18 cellular contexts compared by ENCODE assay signal in the genomic region with DNA sequence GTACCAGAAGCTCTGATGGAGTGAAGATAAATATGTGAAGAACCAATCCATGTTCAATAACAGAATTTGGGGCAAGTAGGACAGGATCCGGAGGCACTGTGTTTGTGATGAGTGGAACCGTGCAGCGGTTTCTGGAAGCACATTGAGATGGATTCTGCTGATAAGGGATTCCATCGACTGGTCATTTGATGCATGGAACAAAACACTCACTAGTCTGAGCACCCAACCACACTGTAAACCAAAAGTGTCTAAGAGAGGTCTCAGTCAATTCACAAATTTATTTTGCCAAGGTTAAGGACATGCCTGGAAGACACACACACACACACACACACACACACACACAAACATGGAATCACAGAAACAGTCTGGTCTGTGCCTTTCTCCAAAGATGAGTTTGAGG.
"Had no signal": no experiment of that assay in that cellular context is flagged by ENCODE, and none has a peak within 500 bp of the region (broad histone marks: within the 10 kb centered on the region; RNA-seq: fewer than 3 reads in every experiment).

No MANE protein-coding gene starts in this region.

- H3K9me3 ChIP-seq: tibial nerve, vagina had no signal

- H3K27ac ChIP-seq: tibial nerve, vagina, VCaP had no signal

- H3K36me3 Mint-ChIP-seq: activated naive CD4-positive, alpha-beta T cell treated with anti-CD3 and anti-CD28 coated beads, Interleukin-2, amount 50 U/mL, for 24 hours; mesothelial cell of epicardium had no signal

- H3K4me1 ChIP-seq: tibial nerve, vagina had no signal

- ATAC-seq: activated T-cell treated with anti-CD3 and anti-CD28 coated beads, Interleukin-2, amount 50 U/mL, for 72 hours; effector memory CD8-positive, alpha-beta T cell had no signal

- DNase-seq: activated CD4-positive, alpha-beta T cell treated with anti-CD3 and anti-CD28 coated beads for 1 hour; activated CD8-positive, alpha-beta memory T cell treated with anti-CD3 and anti-CD28 coated beads for 24 hours; activated gamma-delta T cell; activated T-cell treated with anti-CD3 and anti-CD28 coated beads, Interleukin-2, amount 50 U/mL, for 72 hours; effector memory CD8-positive, alpha-beta T cell; glutamatergic neuron; hippocampal formation; islet precursor cell had no signal

- H3K36me3 ChIP-seq: tibial nerve, vagina had no signal

- H3K4me3 ChIP-seq: lung, tibial nerve, vagina had no signal

- H3K9me3 Mint-ChIP-seq: nephron; stimulated activated naive CD8-positive, alpha-beta T cell treated with anti-CD3 and anti-CD28 coated beads, Interleukin-15, Interleukin-2, amounts not matched to agents 100 ng/mL and 50 ng/mL, for 24 hours had no signal

- H3K4me1 Mint-ChIP-seq: activated naive CD4-positive, alpha-beta T cell treated with anti-CD3 and anti-CD28 coated beads, Interleukin-2, amount 50 U/mL, for 24 hours had no signal

- H3K4me3 Mint-ChIP-seq: activated naive CD4-positive, alpha-beta T cell treated with anti-CD3 and anti-CD28 coated beads, Interleukin-2, amount 50 U/mL, for 24 hours; activated T-cell treated with anti-CD3 and anti-CD28 coated beads, Interleukin-2, amount 50 U/mL, for 72 hours; effector memory CD8-positive, alpha-beta T cell; mesothelial cell of epicardium; nephron; stimulated activated naive CD8-positive, alpha-beta T cell treated with anti-CD3 and anti-CD28 coated beads, Interleukin-15, Interleukin-2, amounts not matched to agents 100 ng/mL and 50 ng/mL, for 24 hours; T-helper 1 cell treated with Interleukin-12 subunit alpha and Interleukin-12 subunit beta and Interleukin-4 antibody, amounts not matched to agents 30 μg/mL and 1 μg/mL, for 36 hours had no signal

- H3K27ac Mint-ChIP-seq: activated naive CD4-positive, alpha-beta T cell treated with anti-CD3 and anti-CD28 coated beads, Interleukin-2, amount 50 U/mL, for 24 hours; activated T-cell treated with anti-CD3 and anti-CD28 coated beads, Interleukin-2, amount 50 U/mL, for 72 hours; effector memory CD8-positive, alpha-beta T cell; mesothelial cell of epicardium; nephron; progenitor cell of endocrine pancreas; stimulated activated naive CD8-positive, alpha-beta T cell treated with anti-CD3 and anti-CD28 coated beads, Interleukin-15, Interleukin-2, amounts not matched to agents 100 ng/mL and 50 ng/mL, for 24 hours; T-helper 1 cell treated with Interleukin-12 subunit alpha and Interleukin-12 subunit beta and Interleukin-4 antibody, amounts not matched to agents 30 μg/mL and 1 μg/mL, for 36 hours had no signal

- H3K27me3 ChIP-seq: vagina had no signal

- H3K27me3 Mint-ChIP-seq: activated naive CD4-positive, alpha-beta T cell treated with anti-CD3 and anti-CD28 coated beads, Interleukin-2, amount 50 U/mL, for 24 hours; effector memory CD8-positive, alpha-beta T cell; stimulated activated naive CD8-positive, alpha-beta T cell treated with anti-CD3 and anti-CD28 coated beads, Interleukin-15, Interleukin-2, amounts not matched to agents 100 ng/mL and 50 ng/mL, for 24 hours had no signal
